ENCODE assay signal across 1 cellular context in the genomic region with DNA sequence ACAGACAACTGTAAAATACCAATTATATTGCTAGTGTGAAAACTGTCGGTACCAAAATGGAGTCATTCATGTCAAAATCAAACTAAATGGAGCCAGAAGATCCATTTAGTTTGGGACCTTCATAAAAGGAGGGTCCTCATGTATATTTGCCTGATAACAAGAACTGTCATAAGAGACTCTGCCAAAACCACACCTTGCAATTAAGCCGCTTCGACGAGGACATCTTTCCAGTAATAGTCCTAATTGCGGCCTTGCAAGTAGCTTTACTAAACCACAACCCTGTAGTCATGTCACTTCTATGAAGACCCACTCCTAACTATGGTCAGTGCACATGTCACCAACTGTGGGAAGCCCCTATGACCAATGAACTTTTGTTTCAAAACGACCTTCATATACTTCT.
A peak's percentile ranks its signal among the peaks of the same experiment; 100 is the strongest.
TF ChIP-seq lines count a peak whose summit lies in the region.

No MANE protein-coding gene starts in this region.

TF ChIP-seq in GM12878, 131 proteins besides CTCF, POLR2A, EP300 and RAD21 (continues in another document):
- no peak for TF ChIP-seq CREM (IDR thresholded peaks at IDR 0.05; ENCODE audit: low read depth)
- TF ChIP-seq NFXL1 (IDR thresholded peaks at IDR 0.05; ENCODE audit: borderline replicate concordance), result no peak
- no peak for TF ChIP-seq ZBED1 (IDR thresholded peaks at IDR 0.05; ENCODE audit: borderline replicate concordance)
- TF ChIP-seq PAX5 (IDR thresholded peaks at IDR 0.05; ENCODE audit: borderline replicate concordance, low read depth, low read length), result 0 out of 2 replicates have a peak, but pooled peaks have one; percentile 18
- TF ChIP-seq, protein P1, sequence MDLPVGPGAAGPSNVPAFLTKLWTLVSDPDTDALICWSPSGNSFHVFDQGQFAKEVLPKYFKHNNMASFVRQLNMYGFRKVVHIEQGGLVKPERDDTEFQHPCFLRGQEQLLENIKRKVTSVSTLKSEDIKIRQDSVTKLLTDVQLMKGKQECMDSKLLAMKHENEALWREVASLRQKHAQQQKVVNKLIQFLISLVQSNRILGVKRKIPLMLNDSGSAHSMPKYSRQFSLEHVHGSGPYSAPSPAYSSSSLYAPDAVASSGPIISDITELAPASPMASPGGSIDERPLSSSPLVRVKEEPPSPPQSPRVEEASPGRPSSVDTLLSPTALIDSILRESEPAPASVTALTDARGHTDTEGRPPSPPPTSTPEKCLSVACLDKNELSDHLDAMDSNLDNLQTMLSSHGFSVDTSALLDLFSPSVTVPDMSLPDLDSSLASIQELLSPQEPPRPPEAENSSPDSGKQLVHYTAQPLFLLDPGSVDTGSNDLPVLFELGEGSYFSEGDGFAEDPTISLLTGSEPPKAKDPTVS (IDR thresholded peaks at IDR 0.05; ENCODE audit: low read depth, low read length), result no peak
- TF ChIP-seq BACH1 (IDR thresholded peaks at IDR 0.05; ENCODE audit: borderline replicate concordance), result no peak; the same call in 1 of the 2 replicates
- TF ChIP-seq SRF (IDR thresholded peaks at IDR 0.05; ENCODE audit: low read depth in 2 of 2, low read length in 2 of 2), result no peak
- TF ChIP-seq, protein P2, sequence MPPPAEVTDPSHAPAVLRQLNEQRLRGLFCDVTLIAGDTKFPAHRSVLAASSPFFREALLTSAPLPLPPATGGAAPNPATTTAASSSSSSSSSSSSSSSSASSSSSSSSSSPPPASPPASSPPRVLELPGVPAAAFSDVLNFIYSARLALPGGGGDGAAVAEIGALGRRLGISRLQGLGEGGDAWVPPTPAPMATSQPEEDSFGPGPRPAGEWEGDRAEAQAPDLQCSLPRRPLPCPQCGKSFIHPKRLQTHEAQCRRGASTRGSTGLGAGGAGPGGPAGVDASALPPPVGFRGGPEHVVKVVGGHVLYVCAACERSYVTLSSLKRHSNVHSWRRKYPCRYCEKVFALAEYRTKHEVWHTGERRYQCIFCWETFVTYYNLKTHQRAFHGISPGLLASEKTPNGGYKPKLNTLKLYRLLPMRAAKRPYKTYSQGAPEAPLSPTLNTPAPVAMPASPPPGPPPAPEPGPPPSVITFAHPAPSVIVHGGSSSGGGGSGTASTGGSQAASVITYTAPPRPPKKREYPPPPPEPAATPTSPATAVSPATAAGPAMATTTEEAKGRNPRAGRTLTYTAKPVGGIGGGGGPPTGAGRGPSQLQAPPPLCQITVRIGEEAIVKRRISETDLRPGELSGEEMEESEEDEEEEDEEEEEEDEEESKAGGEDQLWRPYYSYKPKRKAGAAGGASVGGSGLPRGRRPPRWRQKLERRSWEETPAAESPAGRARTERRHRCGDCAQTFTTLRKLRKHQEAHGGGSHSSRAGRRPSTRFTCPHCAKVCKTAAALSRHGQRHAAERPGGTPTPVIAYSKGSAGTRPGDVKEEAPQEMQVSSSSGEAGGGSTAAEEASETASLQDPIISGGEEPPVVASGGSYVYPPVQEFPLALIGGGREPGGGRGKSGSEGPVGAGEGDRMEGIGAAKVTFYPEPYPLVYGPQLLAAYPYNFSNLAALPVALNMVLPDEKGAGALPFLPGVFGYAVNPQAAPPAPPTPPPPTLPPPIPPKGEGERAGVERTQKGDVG (CRISPR knock-in tag; IDR thresholded peaks at IDR 0.05), result no peak
- peak; percentile 65; the same call in 1 of the 2 replicates for TF ChIP-seq CHD2 (IDR thresholded peaks at IDR 0.05; ENCODE audit: borderline replicate concordance, low read depth, low read length)
- no peak for TF ChIP-seq SMAD1 (IDR thresholded peaks at IDR 0.05; ENCODE audit: low read depth, partially characterized antibody)
- no peak for TF ChIP-seq RAD51 (IDR thresholded peaks at IDR 0.05)
- no peak for TF ChIP-seq JUNB (IDR thresholded peaks at IDR 0.05)
- TF ChIP-seq, protein P3, sequence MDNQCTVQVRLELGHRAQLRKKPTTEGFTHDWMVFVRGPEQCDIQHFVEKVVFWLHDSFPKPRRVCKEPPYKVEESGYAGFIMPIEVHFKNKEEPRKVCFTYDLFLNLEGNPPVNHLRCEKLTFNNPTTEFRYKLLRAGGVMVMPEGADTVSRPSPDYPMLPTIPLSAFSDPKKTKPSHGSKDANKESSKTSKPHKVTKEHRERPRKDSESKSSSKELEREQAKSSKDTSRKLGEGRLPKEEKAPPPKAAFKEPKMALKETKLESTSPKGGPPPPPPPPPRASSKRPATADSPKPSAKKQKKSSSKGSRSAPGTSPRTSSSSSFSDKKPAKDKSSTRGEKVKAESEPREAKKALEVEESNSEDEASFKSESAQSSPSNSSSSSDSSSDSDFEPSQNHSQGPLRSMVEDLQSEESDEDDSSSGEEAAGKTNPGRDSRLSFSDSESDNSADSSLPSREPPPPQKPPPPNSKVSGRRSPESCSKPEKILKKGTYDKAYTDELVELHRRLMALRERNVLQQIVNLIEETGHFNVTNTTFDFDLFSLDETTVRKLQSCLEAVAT (IDR thresholded peaks at IDR 0.05), result peak; percentile 55; the same call in 1 of the 2 replicates
- peak; percentile 58; the same call in 1 of the 2 replicates for TF ChIP-seq ATF7 (IDR thresholded peaks at IDR 0.05; ENCODE audit: low read depth)
- TF ChIP-seq, protein P4, sequence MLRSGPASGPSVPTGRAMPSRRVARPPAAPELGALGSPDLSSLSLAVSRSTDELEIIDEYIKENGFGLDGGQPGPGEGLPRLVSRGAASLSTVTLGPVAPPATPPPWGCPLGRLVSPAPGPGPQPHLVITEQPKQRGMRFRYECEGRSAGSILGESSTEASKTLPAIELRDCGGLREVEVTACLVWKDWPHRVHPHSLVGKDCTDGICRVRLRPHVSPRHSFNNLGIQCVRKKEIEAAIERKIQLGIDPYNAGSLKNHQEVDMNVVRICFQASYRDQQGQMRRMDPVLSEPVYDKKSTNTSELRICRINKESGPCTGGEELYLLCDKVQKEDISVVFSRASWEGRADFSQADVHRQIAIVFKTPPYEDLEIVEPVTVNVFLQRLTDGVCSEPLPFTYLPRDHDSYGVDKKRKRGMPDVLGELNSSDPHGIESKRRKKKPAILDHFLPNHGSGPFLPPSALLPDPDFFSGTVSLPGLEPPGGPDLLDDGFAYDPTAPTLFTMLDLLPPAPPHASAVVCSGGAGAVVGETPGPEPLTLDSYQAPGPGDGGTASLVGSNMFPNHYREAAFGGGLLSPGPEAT (IDR thresholded peaks at IDR 0.05; ENCODE audit: low read depth), result peak; percentile 80
- TF ChIP-seq, protein P5, sequence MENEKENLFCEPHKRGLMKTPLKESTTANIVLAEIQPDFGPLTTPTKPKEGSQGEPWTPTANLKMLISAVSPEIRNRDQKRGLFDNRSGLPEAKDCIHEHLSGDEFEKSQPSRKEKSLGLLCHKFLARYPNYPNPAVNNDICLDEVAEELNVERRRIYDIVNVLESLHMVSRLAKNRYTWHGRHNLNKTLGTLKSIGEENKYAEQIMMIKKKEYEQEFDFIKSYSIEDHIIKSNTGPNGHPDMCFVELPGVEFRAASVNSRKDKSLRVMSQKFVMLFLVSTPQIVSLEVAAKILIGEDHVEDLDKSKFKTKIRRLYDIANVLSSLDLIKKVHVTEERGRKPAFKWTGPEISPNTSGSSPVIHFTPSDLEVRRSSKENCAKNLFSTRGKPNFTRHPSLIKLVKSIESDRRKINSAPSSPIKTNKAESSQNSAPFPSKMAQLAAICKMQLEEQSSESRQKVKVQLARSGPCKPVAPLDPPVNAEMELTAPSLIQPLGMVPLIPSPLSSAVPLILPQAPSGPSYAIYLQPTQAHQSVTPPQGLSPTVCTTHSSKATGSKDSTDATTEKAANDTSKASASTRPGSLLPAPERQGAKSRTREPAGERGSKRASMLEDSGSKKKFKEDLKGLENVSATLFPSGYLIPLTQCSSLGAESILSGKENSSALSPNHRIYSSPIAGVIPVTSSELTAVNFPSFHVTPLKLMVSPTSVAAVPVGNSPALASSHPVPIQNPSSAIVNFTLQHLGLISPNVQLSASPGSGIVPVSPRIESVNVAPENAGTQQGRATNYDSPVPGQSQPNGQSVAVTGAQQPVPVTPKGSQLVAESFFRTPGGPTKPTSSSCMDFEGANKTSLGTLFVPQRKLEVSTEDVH (IDR thresholded peaks at IDR 0.05; ENCODE audit: low read depth, partially characterized antibody), result no peak
- TF ChIP-seq HDAC6 (IDR thresholded peaks at IDR 0.05; ENCODE audit: unreplicated experiment), result no peak
- TF ChIP-seq ETV6 (conservative IDR thresholded peaks at IDR 0.05 in 1 of 2, IDR thresholded peaks at IDR 0.05 in 1 of 2; ENCODE audit: borderline replicate concordance in 1 of 2, low read depth in 1 of 2), result no peak
- TF ChIP-seq, protein P6, sequence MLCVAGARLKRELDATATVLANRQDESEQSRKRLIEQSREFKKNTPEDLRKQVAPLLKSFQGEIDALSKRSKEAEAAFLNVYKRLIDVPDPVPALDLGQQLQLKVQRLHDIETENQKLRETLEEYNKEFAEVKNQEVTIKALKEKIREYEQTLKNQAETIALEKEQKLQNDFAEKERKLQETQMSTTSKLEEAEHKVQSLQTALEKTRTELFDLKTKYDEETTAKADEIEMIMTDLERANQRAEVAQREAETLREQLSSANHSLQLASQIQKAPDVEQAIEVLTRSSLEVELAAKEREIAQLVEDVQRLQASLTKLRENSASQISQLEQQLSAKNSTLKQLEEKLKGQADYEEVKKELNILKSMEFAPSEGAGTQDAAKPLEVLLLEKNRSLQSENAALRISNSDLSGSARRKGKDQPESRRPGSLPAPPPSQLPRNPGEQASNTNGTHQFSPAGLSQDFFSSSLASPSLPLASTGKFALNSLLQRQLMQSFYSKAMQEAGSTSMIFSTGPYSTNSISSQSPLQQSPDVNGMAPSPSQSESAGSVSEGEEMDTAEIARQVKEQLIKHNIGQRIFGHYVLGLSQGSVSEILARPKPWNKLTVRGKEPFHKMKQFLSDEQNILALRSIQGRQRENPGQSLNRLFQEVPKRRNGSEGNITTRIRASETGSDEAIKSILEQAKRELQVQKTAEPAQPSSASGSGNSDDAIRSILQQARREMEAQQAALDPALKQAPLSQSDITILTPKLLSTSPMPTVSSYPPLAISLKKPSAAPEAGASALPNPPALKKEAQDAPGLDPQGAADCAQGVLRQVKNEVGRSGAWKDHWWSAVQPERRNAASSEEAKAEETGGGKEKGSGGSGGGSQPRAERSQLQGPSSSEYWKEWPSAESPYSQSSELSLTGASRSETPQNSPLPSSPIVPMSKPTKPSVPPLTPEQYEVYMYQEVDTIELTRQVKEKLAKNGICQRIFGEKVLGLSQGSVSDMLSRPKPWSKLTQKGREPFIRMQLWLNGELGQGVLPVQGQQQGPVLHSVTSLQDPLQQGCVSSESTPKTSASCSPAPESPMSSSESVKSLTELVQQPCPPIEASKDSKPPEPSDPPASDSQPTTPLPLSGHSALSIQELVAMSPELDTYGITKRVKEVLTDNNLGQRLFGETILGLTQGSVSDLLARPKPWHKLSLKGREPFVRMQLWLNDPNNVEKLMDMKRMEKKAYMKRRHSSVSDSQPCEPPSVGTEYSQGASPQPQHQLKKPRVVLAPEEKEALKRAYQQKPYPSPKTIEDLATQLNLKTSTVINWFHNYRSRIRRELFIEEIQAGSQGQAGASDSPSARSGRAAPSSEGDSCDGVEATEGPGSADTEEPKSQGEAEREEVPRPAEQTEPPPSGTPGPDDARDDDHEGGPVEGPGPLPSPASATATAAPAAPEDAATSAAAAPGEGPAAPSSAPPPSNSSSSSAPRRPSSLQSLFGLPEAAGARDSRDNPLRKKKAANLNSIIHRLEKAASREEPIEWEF (IDR thresholded peaks at IDR 0.05; ENCODE audit: insufficient replicate concordance, low read depth, low read length), result no peak
- no peak for TF ChIP-seq HDAC2 (IDR thresholded peaks at IDR 0.05)
- TF ChIP-seq NFIC (IDR thresholded peaks at IDR 0.05; ENCODE audit: low read depth, low read length), result no peak
- no peak for TF ChIP-seq ZNF384 (IDR thresholded peaks at IDR 0.05; ENCODE audit: borderline replicate concordance, low read depth, low read length)
- no peak for TF ChIP-seq MEF2A (IDR thresholded peaks at IDR 0.05; ENCODE audit: insufficient read depth, low read depth, low read length)
- peak; percentile 68 to 72; a peak in 2 of 4 replicates for TF ChIP-seq IKZF2 (IDR thresholded peaks at IDR 0.05)
- TF ChIP-seq, protein P7, sequence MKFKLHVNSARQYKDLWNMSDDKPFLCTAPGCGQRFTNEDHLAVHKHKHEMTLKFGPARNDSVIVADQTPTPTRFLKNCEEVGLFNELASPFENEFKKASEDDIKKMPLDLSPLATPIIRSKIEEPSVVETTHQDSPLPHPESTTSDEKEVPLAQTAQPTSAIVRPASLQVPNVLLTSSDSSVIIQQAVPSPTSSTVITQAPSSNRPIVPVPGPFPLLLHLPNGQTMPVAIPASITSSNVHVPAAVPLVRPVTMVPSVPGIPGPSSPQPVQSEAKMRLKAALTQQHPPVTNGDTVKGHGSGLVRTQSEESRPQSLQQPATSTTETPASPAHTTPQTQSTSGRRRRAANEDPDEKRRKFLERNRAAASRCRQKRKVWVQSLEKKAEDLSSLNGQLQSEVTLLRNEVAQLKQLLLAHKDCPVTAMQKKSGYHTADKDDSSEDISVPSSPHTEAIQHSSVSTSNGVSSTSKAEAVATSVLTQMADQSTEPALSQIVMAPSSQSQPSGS (IDR thresholded peaks at IDR 0.05; ENCODE audit: low read length), result no peak
- no peak for TF ChIP-seq RFX5 (IDR thresholded peaks at IDR 0.05; ENCODE audit: low read depth, low read length)
- no peak for TF ChIP-seq ZSCAN29 (IDR thresholded peaks at IDR 0.05)
- TF ChIP-seq IKZF1 (conservative IDR thresholded peaks at IDR 0.05), result peak; percentile 65; the same call in 1 of the 2 replicates
- TF ChIP-seq YBX1 (IDR thresholded peaks at IDR 0.05), result no peak
- TF ChIP-seq ZNF274 (IDR thresholded peaks at IDR 0.05; ENCODE audit: insufficient read depth, insufficient read length), result no peak
- TF ChIP-seq, protein P8, sequence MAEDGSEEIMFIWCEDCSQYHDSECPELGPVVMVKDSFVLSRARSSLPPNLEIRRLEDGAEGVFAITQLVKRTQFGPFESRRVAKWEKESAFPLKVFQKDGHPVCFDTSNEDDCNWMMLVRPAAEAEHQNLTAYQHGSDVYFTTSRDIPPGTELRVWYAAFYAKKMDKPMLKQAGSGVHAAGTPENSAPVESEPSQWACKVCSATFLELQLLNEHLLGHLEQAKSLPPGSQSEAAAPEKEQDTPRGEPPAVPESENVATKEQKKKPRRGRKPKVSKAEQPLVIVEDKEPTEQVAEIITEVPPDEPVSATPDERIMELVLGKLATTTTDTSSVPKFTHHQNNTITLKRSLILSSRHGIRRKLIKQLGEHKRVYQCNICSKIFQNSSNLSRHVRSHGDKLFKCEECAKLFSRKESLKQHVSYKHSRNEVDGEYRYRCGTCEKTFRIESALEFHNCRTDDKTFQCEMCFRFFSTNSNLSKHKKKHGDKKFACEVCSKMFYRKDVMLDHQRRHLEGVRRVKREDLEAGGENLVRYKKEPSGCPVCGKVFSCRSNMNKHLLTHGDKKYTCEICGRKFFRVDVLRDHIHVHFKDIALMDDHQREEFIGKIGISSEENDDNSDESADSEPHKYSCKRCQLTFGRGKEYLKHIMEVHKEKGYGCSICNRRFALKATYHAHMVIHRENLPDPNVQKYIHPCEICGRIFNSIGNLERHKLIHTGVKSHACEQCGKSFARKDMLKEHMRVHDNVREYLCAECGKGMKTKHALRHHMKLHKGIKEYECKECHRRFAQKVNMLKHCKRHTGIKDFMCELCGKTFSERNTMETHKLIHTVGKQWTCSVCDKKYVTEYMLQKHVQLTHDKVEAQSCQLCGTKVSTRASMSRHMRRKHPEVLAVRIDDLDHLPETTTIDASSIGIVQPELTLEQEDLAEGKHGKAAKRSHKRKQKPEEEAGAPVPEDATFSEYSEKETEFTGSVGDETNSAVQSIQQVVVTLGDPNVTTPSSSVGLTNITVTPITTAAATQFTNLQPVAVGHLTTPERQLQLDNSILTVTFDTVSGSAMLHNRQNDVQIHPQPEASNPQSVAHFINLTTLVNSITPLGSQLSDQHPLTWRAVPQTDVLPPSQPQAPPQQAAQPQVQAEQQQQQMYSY (CRISPR knock-in tag; IDR thresholded peaks at IDR 0.05), result no peak
- peak; percentile 92 for TF ChIP-seq DPF2 (IDR thresholded peaks at IDR 0.05)
- no peak for TF ChIP-seq SREBF1 (IDR thresholded peaks at IDR 0.05; ENCODE audit: low read length)
- no peak for TF ChIP-seq KAT2A (conservative IDR thresholded peaks at IDR 0.05; ENCODE audit: control insufficient read depth, low read depth, low read length)
